ENCODE assay signal across 1 cellular context in the genomic region with DNA sequence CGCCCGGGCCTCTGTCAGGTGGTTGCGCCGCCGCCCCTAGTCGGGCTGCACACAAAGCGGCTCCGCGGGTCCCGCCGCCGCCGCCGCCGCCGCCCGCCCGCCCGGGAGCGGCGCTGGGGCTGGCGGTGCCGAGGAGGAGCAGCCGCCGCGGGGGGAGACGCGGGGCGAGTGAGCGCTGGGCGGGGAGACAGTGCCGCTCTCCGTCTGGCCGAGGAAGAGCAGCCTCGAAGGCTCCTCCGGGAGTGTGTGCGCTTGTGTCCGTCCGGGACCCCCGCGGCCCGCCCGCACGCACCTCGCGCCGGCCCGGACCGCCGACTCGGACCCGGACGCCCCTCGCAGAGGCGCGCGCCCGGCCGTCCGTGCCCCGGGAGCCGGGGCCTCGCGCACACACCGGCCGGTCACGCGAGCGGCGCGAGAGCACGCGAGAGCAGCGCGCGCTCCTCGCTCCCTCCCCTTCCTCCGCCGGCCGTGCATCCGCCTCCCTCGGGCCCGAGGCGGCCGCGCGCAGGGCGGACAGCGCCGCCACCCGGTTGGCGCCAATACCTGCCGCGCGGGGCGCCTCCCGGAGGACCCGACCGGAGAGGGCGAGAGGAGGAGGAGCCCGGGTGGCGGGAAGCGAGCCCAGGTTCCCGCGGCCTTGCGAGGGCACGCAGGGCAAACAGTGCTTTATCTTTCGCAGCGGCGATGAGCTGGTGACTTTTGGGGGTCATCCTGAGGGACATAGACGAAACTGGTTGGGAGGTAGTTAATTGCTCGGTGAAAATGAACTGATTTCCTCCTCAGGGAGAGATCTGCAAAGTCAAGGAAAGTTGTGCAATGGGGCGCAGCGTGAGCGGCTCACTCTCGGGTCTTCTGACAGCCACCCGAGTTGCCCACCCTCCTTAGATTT.
TF ChIP-seq lines count a peak whose summit lies in the region.

Gene PDS5A (minus strand): TSS at position 423 of the 889 bp plus-strand sequence. CDS start 1,334 bp downstream, outside the sequence.

TF ChIP-seq in HepG2, 621 proteins besides CTCF, POLR2A, EP300 and RAD21 (continued from another document):
- TF ChIP-seq NFKBIZ (CRISPR knock-in tag; IDR thresholded peaks at IDR 0.05) (no peak), MATR3 (CRISPR knock-in tag; IDR thresholded peaks at IDR 0.05) (no peak), POGZ (CRISPR knock-in tag; IDR thresholded peaks at IDR 0.05) (peak; percentile 87), TEAD2 (CRISPR knock-in tag; IDR thresholded peaks at IDR 0.05) (no peak), PHF20 (CRISPR knock-in tag; IDR thresholded peaks at IDR 0.05) (peak; percentile 52), DMAP1 (CRISPR knock-in tag; IDR thresholded peaks at IDR 0.05) (0 out of 2 replicates have a peak, but pooled peaks have one; percentile 55), PITX1 (CRISPR knock-in tag; IDR thresholded peaks at IDR 0.05) (peak; percentile 53), ZIK1 (CRISPR knock-in tag; IDR thresholded peaks at IDR 0.05; ENCODE audit: borderline replicate concordance, low read depth) (peak; percentile 43; the same call in 1 of the 2 replicates)
